ENCODE assay signal across 8 cellular contexts in the genomic region with DNA sequence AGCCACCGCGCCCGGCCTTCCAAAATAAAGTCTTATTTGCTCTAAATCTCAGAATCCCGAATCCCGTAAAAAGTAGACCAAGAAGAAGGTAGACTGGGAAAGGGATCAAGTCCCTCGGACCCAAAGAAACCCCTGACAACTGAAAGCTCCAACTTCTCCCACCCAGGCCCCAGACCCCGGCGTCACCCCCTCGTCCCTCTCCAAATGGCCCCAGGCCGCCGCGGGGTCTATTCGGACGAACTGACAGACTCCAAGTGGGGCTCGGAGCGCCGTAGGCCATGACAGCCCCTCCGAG. TPM values are rescaled to one million over a fixed set of nuclear protein-coding genes. Genes with fewer than 3 reads are reported as not detected.
DNase-seq lines count a peak whose midpoint lies in the region; ATAC-seq and TF ChIP-seq lines count a peak whose summit lies in the region.

No MANE protein-coding gene starts in this region.

- H3K4me3 Mint-ChIP-seq in HFFc6 (peak overlapping the region; percentile 97), activated B cell treated with CpG ODN at 0.5 μM for 24 hours (peak overlapping the region; percentile 99)

- peaks cover 46% of the 10 kb centered on the region for H4K20me1 ChIP-seq in hepatocyte (ENCODE audit: insufficient read depth, poor library complexity, severe bottlenecking)

- H3K27me3 Mint-ChIP-seq in HFFc6 (ENCODE audit: insufficient read depth) = peaks cover 10% of the 10 kb centered on the region
- no peaks in the 10 kb centered on the region for H3K27me3 Mint-ChIP-seq in activated B cell treated with CpG ODN at 0.5 μM for 24 hours

- in situ Hi-C loops in GM13977 (cut with MboI; ENCODE audit: low pct_unique_long_range_greater_than_20kb, low sequenced_read_pairs, unreplicated experiment) = no loop called here

- peaks cover 51% of the 10 kb centered on the region for H3K79me2 ChIP-seq in hepatocyte

- no peaks in the 10 kb centered on the region for H3K27me3 ChIP-seq in hepatocyte
- H3K27me3 ChIP-seq in spleen (replicated peaks in 1 of 7) = no peaks in the 10 kb centered on the region

- peak overlapping the region; percentile 24 for H2AFZ ChIP-seq in hepatocyte

- POLR2A ChIA-PET in activated B cell treated with CpG ODN at 0.5 μM for 24 hours (lab: Charles Lee) = interaction anchor here (0.5 to 3.0 kb wide), 9 partner anchors 14 to 1266 kb away, joined by 3 to 28 read pairs (median 4); partner anchors contain the start of gene PKN1

- peak overlapping the region; percentile 98 for H3K27ac Mint-ChIP-seq in HFFc6
- H3K27ac Mint-ChIP-seq in activated B cell treated with CpG ODN at 0.5 μM for 24 hours = peak overlapping the region; percentile 99

- H3K4me1 ChIP-seq in hepatocyte (ENCODE audit: insufficient read depth) = peaks cover 14% of the 10 kb centered on the region
- H3K4me1 ChIP-seq in spleen = peaks cover 31 to 72% (median 54%) of the 10 kb centered on the region in 6 donors

- no peak for TF ChIP-seq CTCF in HFFc6 (IDR thresholded peaks at IDR 0.05)
- no peak for TF ChIP-seq CTCF in activated B cell treated with CpG ODN at 0.5 μM for 24 hours (IDR thresholded peaks at IDR 0.05)
- no peak for TF ChIP-seq CTCF in hepatocyte (IDR thresholded peaks at IDR 0.05; ENCODE audit: poor library complexity)
- no peak for TF ChIP-seq CTCF in spleen (IDR thresholded peaks at IDR 0.05 in 8 of 11, conservative IDR thresholded peaks at IDR 0.05 in 3 of 11)
- no peak for TF ChIP-seq CTCF in GM13977 (IDR thresholded peaks at IDR 0.05; ENCODE audit: extremely low read depth, insufficient read depth, missing control alignments)

- H3K36me3 ChIP-seq in hepatocyte (replicated peaks; ENCODE audit: insufficient read depth, low read depth) (no peaks in the 10 kb centered on the region), spleen (peaks cover 0 to 38% (median 0%) of the 10 kb centered on the region in 6 donors)

- peak overlapping the region; percentile 90 for H3K4me2 ChIP-seq in hepatocyte

- intact Hi-C loops in activated B cell treated with CpG ODN at 0.5 μM for 24 hours (cut with micrococcal nuclease) (loop anchor here (1.0 to 5.0 kb wide), 4 partner anchors 14 to 411 kb away; partner anchors contain the start of genes ASF1B and RFX1), spleen (cut with DNase I; ENCODE audit: low total_unique reads) (no loop called here)

- DNase-seq in HFFc6 (no peak), activated B cell treated with CpG ODN at 0.5 μM for 24 hours (no peak), hepatocyte (ENCODE audit: low spot score) (no peak), spleen (no peak), NCI-H1930 (lab: John Stamatoyannopoulos, UW) (no peak), GM13977 (ENCODE audit: low spot score) (no peak)
- no peak for DNase-seq in activated CD4-positive, CD25-positive, alpha-beta regulatory T cell treated with anti-CD3 and anti-CD28 coated beads, Interleukin-2, amount 50 U/mL, for 72 hours

- H3K4me1 Mint-ChIP-seq in HFFc6 (ENCODE audit: low read depth) (peaks cover 33% of the 10 kb centered on the region), activated B cell treated with CpG ODN at 0.5 μM for 24 hours (peaks cover 48% of the 10 kb centered on the region)

- H3K4me3 ChIP-seq in hepatocyte (peak overlapping the region; percentile 61), spleen (peak overlapping the region; percentile 91 to 99 (median 96))

- ATAC-seq in activated B cell treated with CpG ODN at 0.5 μM for 24 hours (ENCODE audit: low read depth) (no peak), GM21723 (IDR thresholded peaks at IDR 0.05; ENCODE audit: unreplicated experiment) (no peak)

- H3K9me2 ChIP-seq in hepatocyte (replicated peaks; ENCODE audit: insufficient read depth) = no peaks in the 10 kb centered on the region

- 0% methylated on average over 18 of the region's 18 CpGs for WGBS in hepatocyte (ENCODE audit: low lambda C conversion rate, missing lambda C conversion rate)
- 0 to 2% (median 0%) methylated on average over 7 to 18 of the region's 18 CpGs for WGBS in spleen, 5 donors

- H3K36me3 Mint-ChIP-seq in HFFc6 (ENCODE audit: low read depth) (peaks cover 35% of the 10 kb centered on the region), activated B cell treated with CpG ODN at 0.5 μM for 24 hours (ENCODE audit: low read depth) (peaks cover 40% of the 10 kb centered on the region)

- no peaks in the 10 kb centered on the region for H3K9me3 ChIP-seq in hepatocyte (ENCODE audit: low read depth)
- no peaks in the 10 kb centered on the region for H3K9me3 ChIP-seq in spleen

- peaks cover 4% of the 10 kb centered on the region for H3K9me3 Mint-ChIP-seq in HFFc6
- H3K9me3 Mint-ChIP-seq in activated B cell treated with CpG ODN at 0.5 μM for 24 hours = no peaks in the 10 kb centered on the region

- peak overlapping the region; percentile 96 for H3K27ac ChIP-seq in hepatocyte
- H3K27ac ChIP-seq in spleen = peak overlapping the region; percentile 81 to 96 (median 94)

- no peak for TF ChIP-seq POLR2A in spleen (IDR thresholded peaks at IDR 0.05)

- CTCF ChIA-PET in activated B cell treated with CpG ODN at 0.5 μM for 24 hours (lab: Charles Lee) = no interaction called here

RNA-seq across cellular contexts. Expression of gene DDX39A, which starts 0.5 kb away (rescaled TPM):
- total RNA-seq in HFFc6 (2021; fragmentation: NEBNext Ultra II Directional; extraction: Animal tissue kit (Norgen Biotek cat#: 25700)) = 10 to 100 TPM; 52.5 to 82.7 (median 78.0) TPM
- total RNA-seq in activated B cell treated with CpG ODN at 0.5 μM for 24 hours (210 and 211 TPM in 2 replicates), hepatocyte (51.8 and 79.2 TPM in 2 replicates), spleen (100 to 1,000 TPM in 6 of 7 donors, 10 to 100 TPM in 1; 81.8 to 155 (median 124) TPM)
- polyA plus RNA-seq in hepatocyte (106 and 135 TPM in 2 replicates), spleen (100 to 1,000 TPM; 176 to 267 (median 248) TPM)

RNA-seq across cellular contexts. Expression of gene PKN1, which starts 14.4 kb away (rescaled TPM):
- 100 to 1,000 TPM; 132 to 173 (median 149) TPM for total RNA-seq in HFFc6 (2021; fragmentation: NEBNext Ultra II Directional; extraction: Animal tissue kit (Norgen Biotek cat#: 25700))
- total RNA-seq in activated B cell treated with CpG ODN at 0.5 μM for 24 hours = 139 and 159 TPM in 2 replicates
- 57.4 and 61.4 TPM in 2 replicates for total RNA-seq in hepatocyte
- 83.3 and 88.5 TPM in 2 replicates for polyA plus RNA-seq in hepatocyte
- 100 to 1,000 TPM; 138 to 213 (median 175) TPM for total RNA-seq in spleen
- 100 to 1,000 TPM in 2 of 3 donors, 10 to 100 TPM in 1; 93.3 to 186 (median 113) TPM for polyA plus RNA-seq in spleen

RNA-seq across cellular contexts. Expression of gene ADGRE5, which starts 37.4 kb away (rescaled TPM):
- 10 to 100 TPM; 79.7 to 91.9 (median 85.4) TPM for total RNA-seq in HFFc6 (2021; fragmentation: NEBNext Ultra II Directional; extraction: Animal tissue kit (Norgen Biotek cat#: 25700))
- 129 and 135 TPM in 2 replicates for total RNA-seq in activated B cell treated with CpG ODN at 0.5 μM for 24 hours
- 4.5 and 5.0 TPM in 2 replicates for total RNA-seq in hepatocyte
- 7.3 and 13.1 TPM in 2 replicates for polyA plus RNA-seq in hepatocyte
- total RNA-seq in spleen = 100 to 1,000 TPM; 190 to 455 (median 280) TPM
- 10 to 100 TPM; 42.8 to 87.8 (median 55.7) TPM for polyA plus RNA-seq in spleen

RNA-seq across cellular contexts. Expression of gene PTGER1, which starts 56.5 kb away (rescaled TPM):
- 1 to 10 TPM in 2 of 6 experiments, under 1 TPM in 4; 0.41 to 4.1 (median 0.62) TPM for total RNA-seq in HFFc6 (2021; fragmentation: NEBNext Ultra II Directional; extraction: Animal tissue kit (Norgen Biotek cat#: 25700))
- not detected in 2 replicates for total RNA-seq in activated B cell treated with CpG ODN at 0.5 μM for 24 hours
- total RNA-seq in hepatocyte = 0.60 and 2.8 TPM in 2 replicates
- 3.5 and 7.6 TPM in 2 replicates for polyA plus RNA-seq in hepatocyte
- 10 to 100 TPM in 5 of 7 donors, 1 to 10 TPM in 2; 4.6 to 26.8 (median 12.4) TPM for total RNA-seq in spleen
- 1 to 10 TPM; 1.8 to 2.8 (median 2.2) TPM for polyA plus RNA-seq in spleen

Comparison
In these comparisons a context has a peak if more than half of its experiments do, and no peak if none do; other contexts are left out.
1. RNA of gene ADGRE5, which starts 37.4 kb away (total RNA-seq): 190 to 455 TPM in spleen, 129 to 135 TPM in activated B cell treated with CpG ODN at 0.5 μM for 24 hours and 79.7 to 91.9 TPM in HFFc6; 4.5 to 5.0 TPM in hepatocyte; every median in the first group is over 10 times any median in the second.